In genomic region chr7:135179321-135179925, GRCh38 we compare ENCODE assay signal across 26 cellular contexts. TPM values are rescaled to one million over a fixed set of nuclear protein-coding genes. Genes with fewer than 3 reads are reported as not detected.
"Had no signal": no experiment of that assay in that cellular context is flagged by ENCODE, and none has a peak within 500 bp of the region (broad histone marks: within the 10 kb centered on the region; RNA-seq: fewer than 3 reads in every experiment).

No MANE protein-coding gene starts in this region.

- H3K4me3 ChIP-seq: ascending aorta, esophagus squamous epithelium, heart right ventricle, tibial artery, vagina had no signal

- DNase-seq: activated CD4-positive, alpha-beta T cell treated with anti-CD3 and anti-CD28 coated beads, Interleukin-2, amount 10 ng/mL, durations not matched to agents 24 days and 14 days; activated CD8-positive, alpha-beta T cell treated with anti-CD3 and anti-CD28 coated beads for 36 hours; activated effector memory CD4-positive, alpha-beta T cell treated with anti-CD3 and anti-CD28 coated beads, Interleukin-2, amount 50 U/mL, for 16 hours; activated naive CD4-positive, alpha-beta T cell treated with anti-CD3 and anti-CD28 coated beads, Interleukin-2, amount 50 U/mL, for 16 hours; dermis blood vessel endothelial cell; effector memory CD4-positive, alpha-beta T cell; esophagus squamous epithelium; heart right ventricle; left cardiac atrium; stimulated activated CD8-positive, alpha-beta memory T cell treated with anti-CD3 and anti-CD28 coated beads, Interleukin-4, amount 100 ng/mL, for 48 hours; stimulated activated naive CD4-positive, alpha-beta T cell; substantia nigra; T1000 had no signal

- H3K27ac ChIP-seq: ascending aorta, heart right ventricle, tibial artery, vagina had no signal

- ATAC-seq: activated CD8-positive, alpha-beta T cell treated with anti-CD3 and anti-CD28 coated beads for 36 hours; heart right ventricle; left cardiac atrium; sciatic nerve had no signal

- FAIRE-seq: endothelial cell of umbilical vein had no signal

- H3K27me3 ChIP-seq: ascending aorta, esophagus squamous epithelium, heart right ventricle, tibial artery, vagina had no signal

- H3K4me1 ChIP-seq: ascending aorta, heart right ventricle, vagina had no signal

RNA-seq across cellular contexts. Expression of gene STRA8, which starts 54.2 kb away (rescaled TPM):
- total RNA-seq: activated CD4-positive, alpha-beta T cell treated with anti-CD3 and anti-CD28 coated beads, Interleukin-2, amount 10 ng/mL, durations not matched to agents 24 days and 14 days; activated CD8-positive, alpha-beta T cell treated with anti-CD3 and anti-CD28 coated beads for 36 hours; activated T-cell treated with anti-CD3 and anti-CD28 coated beads, Interleukin-2, amount 50 U/mL, for 72 hours; ascending aorta; dermis blood vessel endothelial cell; endothelial cell of umbilical vein; esophagus squamous epithelium; heart right ventricle; left cardiac atrium; lung microvascular endothelial cell; mesothelial cell of epicardium; omental fat pad; pulmonary artery endothelial cell; sciatic nerve; T-helper 1 cell treated with Interleukin-12 subunit alpha and Interleukin-12 subunit beta and Interleukin-4 antibody, amounts not matched to agents 30 ng/mL and 1 ng/mL, for 36 hours; vagina had no signal
- polyA plus RNA-seq: adipose tissue, endothelial cell of umbilical vein, heart right ventricle, neural cell had no signal
